Comparison of ENCODE assay signal across 8 cellular contexts in genomic region chr17:65173284-65173793, GRCh38. TPM values are rescaled to one million over a fixed set of nuclear protein-coding genes. Genes with fewer than 3 reads are reported as not detected.
A peak's percentile ranks its signal among the peaks of the same experiment; 100 is the strongest.
DNase-seq lines count a peak whose midpoint lies in the region; ATAC-seq, FAIRE-seq and TF ChIP-seq lines count a peak whose summit lies in the region.

No MANE protein-coding gene starts in this region.

- no peak for FAIRE-seq in H1 (lab: Jason Lieb, UNC)

- peaks cover 0 to 4% (median 0%) of the 10 kb centered on the region in 4 experiments; a peak in 4 of 7 replicates for H3K4me1 ChIP-seq in H1 (replicated peaks in 1 of 4; ENCODE audit: control insufficient read depth in 3 of 4, insufficient read depth in 4 of 4, low read length in 3 of 4)

- no peak for TF ChIP-seq CTCF in CD4-positive, alpha-beta T cell (IDR thresholded peaks at IDR 0.05)
- no peak for TF ChIP-seq CTCF in H1 (IDR thresholded peaks at IDR 0.05; ENCODE audit: control extremely low read depth in 1 of 3, insufficient read depth in 1 of 3, low read depth in 1 of 3, low read length in 3 of 3)

- no peaks in the 10 kb centered on the region for H3K36me3 Mint-ChIP-seq in CD4-positive, alpha-beta T cell (ENCODE audit: low read depth)

- H3K9me3 ChIP-seq in CD4-positive, alpha-beta T cell (ENCODE audit: control insufficient read depth, low read length) = no peaks in the 10 kb centered on the region
- H3K9me3 ChIP-seq in H1 (ENCODE audit: insufficient read depth in 2 of 2, low read depth in 1 of 2, low read length in 1 of 2) = no peaks in the 10 kb centered on the region

- no peak overlapping the region for H3K18ac ChIP-seq in H1 (ENCODE audit: extremely low read depth, low read length)

- H4K91ac ChIP-seq in H1 (replicated peaks; ENCODE audit: insufficient read length, low read length) = no peak overlapping the region

- H3K56ac ChIP-seq in H1 (replicated peaks; ENCODE audit: insufficient read length, low read depth, low read length) = no peak overlapping the region

- H3K9ac ChIP-seq in H1 (replicated peaks in 1 of 4; ENCODE audit: extremely low read depth in 1 of 4, low read depth in 3 of 4, low read length in 3 of 4) = no peak overlapping the region

- H3K23ac ChIP-seq in H1 (ENCODE audit: insufficient read length) = no peak overlapping the region

- no peaks in the 10 kb centered on the region for H3K27me3 ChIP-seq in CD4-positive, alpha-beta T cell (ENCODE audit: control insufficient read depth, insufficient read depth, low read length)
- H3K27me3 ChIP-seq in H1 (replicated peaks in 1 of 4; ENCODE audit: control insufficient read depth in 3 of 4, extremely low read depth in 1 of 4, insufficient read depth in 3 of 4, low read length in 3 of 4) = no peaks in the 10 kb centered on the region

- no peak overlapping the region for H2AK5ac ChIP-seq in H1 (ENCODE audit: low read depth, low read length)

- no peaks in the 10 kb centered on the region for H4K20me1 ChIP-seq in H1 (replicated peaks in 1 of 2; ENCODE audit: control insufficient read depth in 1 of 2, insufficient read depth in 2 of 2, low read length in 2 of 2)

- ATAC-seq in CD4-positive, alpha-beta T cell (ENCODE audit: poor library complexity) = peak; percentile 97
- ATAC-seq in HG02870 (IDR thresholded peaks at IDR 0.05; ENCODE audit: unreplicated experiment) (no peak), HG02973 (IDR thresholded peaks at IDR 0.05; ENCODE audit: unreplicated experiment) (no peak), GM21367 (IDR thresholded peaks at IDR 0.05; ENCODE audit: unreplicated experiment) (no peak)

- no peak overlapping the region for H4K5ac ChIP-seq in H1 (ENCODE audit: insufficient read length, low read depth, low read length)

- no peak for TF ChIP-seq RAD21 in H1 (IDR thresholded peaks at IDR 0.05 in 1 of 2, conservative IDR thresholded peaks at IDR 0.05 in 1 of 2; ENCODE audit: low read depth in 2 of 2, low read length in 2 of 2)

- no peak for TF ChIP-seq POLR2A in H1 (IDR thresholded peaks at IDR 0.05; ENCODE audit: control extremely low read depth in 1 of 2, low read depth in 2 of 2, low read length in 2 of 2)

- no peaks in the 10 kb centered on the region for H3K9me3 Mint-ChIP-seq in CD4-positive, alpha-beta T cell

- peaks cover 10% of the 10 kb centered on the region; the same call in 1 of the 2 replicates for H3K23me2 ChIP-seq in H1 (ENCODE audit: low read depth, low read length)

- TF ChIP-seq EP300 in H1 (IDR thresholded peaks at IDR 0.05; ENCODE audit: borderline replicate concordance in 1 of 2, low read depth in 2 of 2, low read length in 2 of 2) = no peak

- POLR2A ChIA-PET in CD4-positive, alpha-beta T cell (lab: Charles Lee) = interaction anchor here (0.7 to 1.3 kb wide), 6 partner anchors 8 to 1027 kb away, joined by 3 to 7 read pairs (median 3); partner anchors contain the start of gene GNA13
- POLR2A ChIA-PET in H1 (lab: Charles Lee; ENCODE audit: partially characterized antibody) = interaction anchor here (1.0 to 1.4 kb wide), 2 partner anchors 9 to 10 kb away, joined by 3 to 9 read pairs; no protein-coding TSS in a partner anchor

- H2BK12ac ChIP-seq in H1 (ENCODE audit: low read depth, low read length) = no peak overlapping the region

- H3K36me3 ChIP-seq in H1 (ENCODE audit: control insufficient read depth in 2 of 4, insufficient read depth in 4 of 4, low read length in 3 of 4) = no peaks in the 10 kb centered on the region; a peak in 1 of 8 replicates

- intact Hi-C loops in CD4-positive, alpha-beta T cell (cut with DNase I, micrococcal nuclease) = no loop called here

- CTCF ChIA-PET in CD4-positive, alpha-beta T cell (lab: Charles Lee) = interaction anchor here (1.2 to 1.4 kb wide), 2 partner anchors 36 to 254 kb away, joined by 3 to 6 read pairs; partner anchors contain the start of genes LRRC37A3 and RGS9
- CTCF ChIA-PET in H1 (lab: Charles Lee; ENCODE audit: partially characterized antibody) = interaction anchor here (0.9 to 1.7 kb wide), 5 partner anchors 8 to 234 kb away, joined by 3 to 6 read pairs (median 3); no protein-coding TSS in a partner anchor

- H3K4me3 ChIP-seq in H1 (ENCODE audit: extremely low read depth in 1 of 4, insufficient read depth in 2 of 4, low read depth in 3 of 4, low read length in 4 of 4) = no peak overlapping the region

- H3K4me1 Mint-ChIP-seq in CD4-positive, alpha-beta T cell (ENCODE audit: low read depth) = peaks cover 19% of the 10 kb centered on the region

- no peak overlapping the region for H3K4me2 ChIP-seq in H1 (ENCODE audit: insufficient read depth in 1 of 2, low read depth in 2 of 2, low read length in 2 of 2)

- WGBS in H1 (ENCODE audit: extremely low coverage in 1 of 2, insufficient coverage in 1 of 2, insufficient read length in 1 of 2, insufficient replicate concordance in 2 of 2, low coverage in 1 of 2, low lambda C conversion rate in 2 of 2, missing lambda C conversion rate in 1 of 2), 2 experiments = 85% methylated on average over 11 of the region's 12 CpGs; no CpG with 5 or more reads in 1 of the 2 experiments

- H2BK120ac ChIP-seq in H1 (replicated peaks; ENCODE audit: low read depth, low read length) = no peak overlapping the region

- H3K4ac ChIP-seq in H1 (replicated peaks; ENCODE audit: insufficient read length, low read depth, low read length) = no peak overlapping the region

- H3K14ac ChIP-seq in H1 (ENCODE audit: insufficient read length) = no peak overlapping the region

- no peaks in the 10 kb centered on the region for H3K79me2 ChIP-seq in H1 (ENCODE audit: control insufficient read depth in 1 of 2, insufficient read depth in 2 of 2, low read length in 2 of 2)

- peak; percentile 41 to 75 (median 64) for DNase-seq in CD4-positive, alpha-beta T cell
- DNase-seq in KG1 (lab: John Stamatoyannopoulos, UW) (peak; percentile 70), H1 (ENCODE audit: low read depth in 1 of 2, low spot score in 2 of 2) (peak in 1 of 2 experiments; percentile 49)
- DNase-seq in activated CD4-positive, alpha-beta T cell treated with anti-CD3 and anti-CD28 coated beads, Interleukin-2, amount 50 U/mL, for 1 hour = peak; percentile 58
- DNase-seq in stimulated activated CD4-positive, alpha-beta T cell treated with anti-CD3 and anti-CD28 coated beads, Interleukin-12 subunit alpha, Interleukin-12 subunit beta, amount 100 ng/mL, for 4 hours = peak; percentile 19

- no peak overlapping the region for H3K27ac Mint-ChIP-seq in CD4-positive, alpha-beta T cell

- H3K27ac ChIP-seq in CD4-positive, alpha-beta T cell (ENCODE audit: low read depth, low read length) = no peak overlapping the region
- no peak overlapping the region for H3K27ac ChIP-seq in H1 (ENCODE audit: low read depth, low read length)

- H3K4me3 Mint-ChIP-seq in CD4-positive, alpha-beta T cell = no peak overlapping the region

- H2BK20ac ChIP-seq in H1 (ENCODE audit: low read length) = no peak overlapping the region

- no peaks in the 10 kb centered on the region; the same call in 1 of the 2 replicates for H3K79me1 ChIP-seq in H1 (ENCODE audit: low read depth, low read length)

- H4K8ac ChIP-seq in H1 (ENCODE audit: extremely low read depth, insufficient read depth, low read length) = no peak overlapping the region

- H2AFZ ChIP-seq in H1 (ENCODE audit: low read length) = no peak overlapping the region; the same call in 1 of the 2 replicates

- H2BK5ac ChIP-seq in H1 (ENCODE audit: low read depth, low read length) = peak overlapping the region; percentile 9; the same call in 1 of the 2 replicates

- H3K27me3 Mint-ChIP-seq in CD4-positive, alpha-beta T cell = no peaks in the 10 kb centered on the region

- no peak overlapping the region for H2BK15ac ChIP-seq in H1 (ENCODE audit: low read length)

TF ChIP-seq in H1, 55 proteins besides CTCF, POLR2A, EP300 and RAD21:
- TF ChIP-seq GTF2F1 (IDR thresholded peaks at IDR 0.05; ENCODE audit: borderline replicate concordance, low read depth, low read length) = no peak
- TF ChIP-seq CREB1 (IDR thresholded peaks at IDR 0.05) = no peak
- TF ChIP-seq BRCA1 (IDR thresholded peaks at IDR 0.05; ENCODE audit: low read depth, low read length) = no peak
- no peak for TF ChIP-seq ZNF274 (IDR thresholded peaks at IDR 0.05; ENCODE audit: borderline replicate concordance, extremely low read depth, low read length)

RNA-seq across cellular contexts. Expression of gene RGS9, which starts 36.2 kb away (rescaled TPM):
- total RNA-seq in CD4-positive, alpha-beta T cell = under 1 TPM; 0.60 to 0.73 TPM
- 14.3 and 20.5 TPM in 2 replicates for total RNA-seq in H1 (2021; fragmentation: NEBNext Ultra II Directional; extraction: Animal tissue kit (Norgen Biotek cat#: 25700))
- polyA plus RNA-seq in H1 (2011; rRNA removed) = 7.5 and 8.9 TPM in 2 replicates
- 7.5 TPM for polyA plus RNA-seq in H1 (2011; cell fraction: cytosol; rRNA removed)
- polyA plus RNA-seq in H1 (2011; cell fraction: nucleus; rRNA removed) = 5.7 TPM
- polyA plus RNA-seq in H1 (2012, experiment 1 of 2) = 8.8 to 10.7 TPM (median 10.1 TPM) in 4 replicates
- polyA plus RNA-seq in H1 (2012, experiment 2 of 2) = 4.4 TPM
- polyA plus RNA-seq in H1 (2013, experiment 1 of 2) = 15.9 TPM
- 15.0 TPM for polyA plus RNA-seq in H1 (2013, experiment 2 of 2)
- 7.0 and 8.4 TPM in 2 replicates for polyA minus RNA-seq in H1 (2011; rRNA and poly(A)+ RNA removed)
- polyA minus RNA-seq in H1 (2011; cell fraction: cytosol; rRNA and poly(A)+ RNA removed) = 10.1 TPM
- 6.1 TPM for polyA minus RNA-seq in H1 (2011; cell fraction: nucleus; rRNA and poly(A)+ RNA removed)
